In genomic region chr2:73963385-73964120, GRCh38 we compare ENCODE assay signal across 11 cellular contexts. TPM values are rescaled to one million over a fixed set of nuclear protein-coding genes. Genes with fewer than 3 reads are reported as not detected.
DNase-seq lines count a peak whose midpoint lies in the region; ATAC-seq, FAIRE-seq and TF ChIP-seq lines count a peak whose summit lies in the region.
"Had no signal": no experiment of that assay in that cellular context is flagged by ENCODE, and none has a peak within 500 bp of the region (broad histone marks: within the 10 kb centered on the region; RNA-seq: fewer than 3 reads in every experiment).

No MANE protein-coding gene starts in this region.

- POLR2A ChIA-PET in activated naive CD8-positive, alpha-beta T cell treated with anti-CD3 and anti-CD28 coated beads, Interleukin-2, amount 10 ng/mL, durations not matched to agents 7 days and 5 days (lab: Charles Lee) = interaction anchor here (0.6 to 0.8 kb wide), 2 partner anchors 37 to 63 kb away, joined by 3 to 6 read pairs; partner anchors contain the start of gene DGUOK

- H3K27ac Mint-ChIP-seq in activated naive CD8-positive, alpha-beta T cell treated with anti-CD3 and anti-CD28 coated beads, Interleukin-2, amount 10 ng/mL, durations not matched to agents 7 days and 5 days = peak overlapping the region; percentile 40
- no peak overlapping the region for H3K27ac Mint-ChIP-seq in nephron progenitor cell

- TF ChIP-seq CTCF in GM10266 (IDR thresholded peaks at IDR 0.05; ENCODE audit: control insufficient read depth, insufficient read depth, low read depth, missing control alignments) (no peak), nephron progenitor cell (IDR thresholded peaks at IDR 0.05) (no peak)

- no peaks in the 10 kb centered on the region for H3K27me3 Mint-ChIP-seq in activated naive CD8-positive, alpha-beta T cell treated with anti-CD3 and anti-CD28 coated beads, Interleukin-2, amount 10 ng/mL, durations not matched to agents 7 days and 5 days
- peaks cover 9% of the 10 kb centered on the region for H3K27me3 Mint-ChIP-seq in nephron progenitor cell (ENCODE audit: low read depth, poor library complexity)

- peak; percentile 76 for ATAC-seq in HG03442 (IDR thresholded peaks at IDR 0.05; ENCODE audit: unreplicated experiment)
- ATAC-seq in activated naive CD8-positive, alpha-beta T cell treated with anti-CD3 and anti-CD28 coated beads, Interleukin-2, amount 10 ng/mL, durations not matched to agents 7 days and 5 days (ENCODE audit: low read depth) = no peak

- H3K4me3 Mint-ChIP-seq in activated naive CD8-positive, alpha-beta T cell treated with anti-CD3 and anti-CD28 coated beads, Interleukin-2, amount 10 ng/mL, durations not matched to agents 7 days and 5 days = no peak overlapping the region
- H3K4me3 Mint-ChIP-seq in nephron progenitor cell = no peak overlapping the region

- peaks cover 28% of the 10 kb centered on the region for H3K36me3 Mint-ChIP-seq in activated naive CD8-positive, alpha-beta T cell treated with anti-CD3 and anti-CD28 coated beads, Interleukin-2, amount 10 ng/mL, durations not matched to agents 7 days and 5 days
- H3K36me3 Mint-ChIP-seq in nephron progenitor cell (ENCODE audit: low read depth) = peaks cover 36% of the 10 kb centered on the region

- H3K4me1 Mint-ChIP-seq in activated naive CD8-positive, alpha-beta T cell treated with anti-CD3 and anti-CD28 coated beads, Interleukin-2, amount 10 ng/mL, durations not matched to agents 7 days and 5 days = peaks cover 20% of the 10 kb centered on the region
- peaks cover 5% of the 10 kb centered on the region for H3K4me1 Mint-ChIP-seq in nephron progenitor cell

- DNase-seq in GM10266 (ENCODE audit: extremely low spot score) (peak; percentile 65), GM19239 (ENCODE audit: insufficient read length, low spot score) (no peak), nephron progenitor cell (no peak), SIG-M5 (lab: John Stamatoyannopoulos, UW) (no peak), DMS114 treated with DMSO at 0.1 percent for 48 hours (lab: John Stamatoyannopoulos, UW; ENCODE audit: unreplicated experiment) (no peak), HCEC 1CT (no peak)
- DNase-seq in activated naive CD8-positive, alpha-beta T cell treated with anti-CD3 and anti-CD28 coated beads, Interleukin-2, amount 10 ng/mL, durations not matched to agents 7 days and 5 days = no peak
- DNase-seq: Caco-2, ovary had no signal

- peak; percentile 53 for FAIRE-seq in GM19239 (lab: Jason Lieb, UNC)
- FAIRE-seq: islet of Langerhans had no signal

- peaks cover 4% of the 10 kb centered on the region for H3K9me3 Mint-ChIP-seq in activated naive CD8-positive, alpha-beta T cell treated with anti-CD3 and anti-CD28 coated beads, Interleukin-2, amount 10 ng/mL, durations not matched to agents 7 days and 5 days
- H3K9me3 Mint-ChIP-seq in nephron progenitor cell = peaks cover 12% of the 10 kb centered on the region

RNA-seq across cellular contexts. Expression of gene TET3, which starts 21.2 kb away (rescaled TPM):
- 10 to 100 TPM; 19.9 to 21.0 TPM for total RNA-seq in activated naive CD8-positive, alpha-beta T cell treated with anti-CD3 and anti-CD28 coated beads, Interleukin-2, amount 10 ng/mL, durations not matched to agents 7 days and 5 days

RNA-seq across cellular contexts. Expression of gene DGUOK, which starts 36.9 kb away (rescaled TPM):
- total RNA-seq in activated naive CD8-positive, alpha-beta T cell treated with anti-CD3 and anti-CD28 coated beads, Interleukin-2, amount 10 ng/mL, durations not matched to agents 7 days and 5 days = 10 to 100 TPM; 71.6 to 77.7 TPM
